In the genomic region with DNA sequence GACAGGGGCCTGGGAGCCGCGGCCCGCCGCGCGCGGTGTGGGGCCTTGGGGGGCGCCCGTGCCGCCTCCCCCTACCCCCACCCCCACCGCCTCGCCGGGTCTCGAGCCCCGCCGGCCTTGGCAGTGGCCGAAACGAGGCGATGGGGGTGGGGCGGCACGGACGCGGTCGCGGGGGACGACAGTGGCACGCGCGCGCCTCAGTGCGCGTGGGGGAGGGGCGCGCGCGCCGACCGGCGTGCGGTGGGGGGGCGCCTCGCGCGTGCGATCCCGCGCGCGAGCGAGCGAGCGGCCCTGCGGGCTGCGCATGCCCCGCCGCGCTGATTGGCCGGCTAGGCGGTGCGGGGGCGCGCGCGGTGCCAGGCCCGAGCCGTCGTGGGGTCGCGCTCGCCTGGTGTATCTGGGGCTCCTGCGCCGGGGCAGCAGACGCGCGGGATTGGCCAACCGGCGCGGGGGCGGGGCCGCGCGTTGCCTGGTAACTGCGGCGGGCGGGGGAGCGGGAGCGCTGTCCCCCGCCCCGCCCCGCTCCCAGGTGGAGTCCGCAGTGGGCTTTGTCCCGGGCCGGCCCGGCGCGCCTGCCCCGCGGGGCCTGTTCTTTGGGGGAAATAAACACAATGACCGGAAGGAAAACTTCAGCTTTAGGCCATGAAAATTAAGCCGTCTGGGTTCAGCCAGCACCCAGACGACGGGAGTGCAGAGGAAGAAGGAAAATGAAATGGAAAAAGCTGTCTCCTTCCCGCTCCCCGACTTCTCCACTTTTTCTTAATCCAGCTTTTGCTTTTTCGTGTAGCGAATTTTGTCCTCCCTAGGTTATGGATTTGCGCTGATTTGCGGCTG, we compare ENCODE assay signal across 8 cellular contexts. TPM values are rescaled to one million over a fixed set of nuclear protein-coding genes. Genes with fewer than 3 reads are reported as not detected.
DNase-seq lines count a peak whose midpoint lies in the region; ATAC-seq and TF ChIP-seq lines count a peak whose summit lies in the region.

No MANE protein-coding gene starts in this region.

- ATAC-seq in GM23338 (peak; percentile 32), RWPE2 (ENCODE audit: low read depth) (peak; percentile 73)
- peak; percentile 88 to 89 for ATAC-seq in natural killer cell treated with Interleukin-12 subunit alpha and Interleukin-12 subunit beta and Interleukin-15 and Interleukin-18, amount 100 ng/mL, for 72 hours

- H3K4me1 Mint-ChIP-seq in GM23338 = peaks cover 60% of the 10 kb centered on the region
- peaks cover 35 to 38% of the 10 kb centered on the region in 2 donors for H3K4me1 Mint-ChIP-seq in natural killer cell treated with Interleukin-12 subunit alpha and Interleukin-12 subunit beta and Interleukin-15 and Interleukin-18, amount 100 ng/mL, for 72 hours (ENCODE audit: low read depth in 2 of 2)

- DNase-seq in GM23338 (ENCODE audit: low spot score) = peak; percentile 97
- DNase-seq in LNCaP clone FGC (ENCODE audit: low read depth) = peak; percentile 70
- DNase-seq in RWPE2 (ENCODE audit: low spot score) = peak; percentile 95
- peak; percentile 82 for DNase-seq in activated effector memory CD4-positive, alpha-beta T cell treated with Interleukin-2 at 50 U/mL for 16 hours
- peak; percentile 83 for DNase-seq in fibroblast of peridontal ligament (ENCODE audit: extremely low read depth)
- DNase-seq in natural killer cell treated with Interleukin-12 subunit alpha and Interleukin-12 subunit beta and Interleukin-15 and Interleukin-18, amount 100 ng/mL, for 72 hours (ENCODE audit: low spot score) = peak; percentile 96
- peak; percentile 68 to 84 (median 77) for DNase-seq in stimulated activated naive CD4-positive, alpha-beta T cell (lab: John Stamatoyannopoulos, UW)

- TF ChIP-seq CTCF in DOHH2 (IDR thresholded peaks at IDR 0.05; ENCODE audit: low read depth, low read length, poor library complexity, severe bottlenecking) = no peak
- no peak for TF ChIP-seq CTCF in GM23338 (conservative IDR thresholded peaks at IDR 0.05; ENCODE audit: low read depth in 2 of 2)
- TF ChIP-seq CTCF in LNCaP clone FGC (IDR thresholded peaks at IDR 0.05; ENCODE audit: control insufficient read depth, extremely low read depth, insufficient read depth) = no peak
- no peak for TF ChIP-seq CTCF in RWPE2 (IDR thresholded peaks at IDR 0.05; ENCODE audit: poor library complexity, severe bottlenecking)

- peaks cover 41% of the 10 kb centered on the region for H3F3A ChIP-seq in DOHH2 (ENCODE audit: control insufficient read depth, insufficient read depth)
- peaks cover 28% of the 10 kb centered on the region for H3F3A ChIP-seq in GM23338 (replicated peaks; ENCODE audit: low read depth)

- H3K27ac Mint-ChIP-seq in GM23338 = peak overlapping the region; percentile 98
- peak overlapping the region; percentile 83 to 95 for H3K27ac Mint-ChIP-seq in natural killer cell treated with Interleukin-12 subunit alpha and Interleukin-12 subunit beta and Interleukin-15 and Interleukin-18, amount 100 ng/mL, for 72 hours

- peak overlapping the region; percentile 91 for H3K4me3 Mint-ChIP-seq in GM23338
- H3K4me3 Mint-ChIP-seq in natural killer cell treated with Interleukin-12 subunit alpha and Interleukin-12 subunit beta and Interleukin-15 and Interleukin-18, amount 100 ng/mL, for 72 hours = peak overlapping the region; percentile 91

- H3K36me3 Mint-ChIP-seq in GM23338 (ENCODE audit: low read depth) = peaks cover 30% of the 10 kb centered on the region
- H3K36me3 Mint-ChIP-seq in natural killer cell treated with Interleukin-12 subunit alpha and Interleukin-12 subunit beta and Interleukin-15 and Interleukin-18, amount 100 ng/mL, for 72 hours = no peaks in the 10 kb centered on the region

- peaks cover 30% of the 10 kb centered on the region for H3K27me3 Mint-ChIP-seq in GM23338 (ENCODE audit: insufficient read depth, low read depth, poor library complexity)
- no peaks in the 10 kb centered on the region for H3K27me3 Mint-ChIP-seq in natural killer cell treated with Interleukin-12 subunit alpha and Interleukin-12 subunit beta and Interleukin-15 and Interleukin-18, amount 100 ng/mL, for 72 hours

- H4K20me1 ChIP-seq in DOHH2 (ENCODE audit: control insufficient read depth, insufficient read depth, low read depth, low read length) = peaks cover 10% of the 10 kb centered on the region
- H4K20me1 ChIP-seq in GM23338 (replicated peaks; ENCODE audit: insufficient read depth) = no peaks in the 10 kb centered on the region

- H3K27me3 ChIP-seq in DOHH2 (ENCODE audit: control insufficient read depth, low read length) (no peaks in the 10 kb centered on the region), GM23338 (ENCODE audit: insufficient read depth) (no peaks in the 10 kb centered on the region), RWPE2 (ENCODE audit: insufficient read depth, poor library complexity, severe bottlenecking) (no peaks in the 10 kb centered on the region)

- H2AFZ ChIP-seq in GM23338 = no peak overlapping the region

- H3K9me3 Mint-ChIP-seq in GM23338 = peaks cover 10% of the 10 kb centered on the region
- H3K9me3 Mint-ChIP-seq in natural killer cell treated with Interleukin-12 subunit alpha and Interleukin-12 subunit beta and Interleukin-15 and Interleukin-18, amount 100 ng/mL, for 72 hours = no peaks in the 10 kb centered on the region

- H3K36me3 ChIP-seq in DOHH2 (ENCODE audit: control insufficient read depth, low read length) (peaks cover 45% of the 10 kb centered on the region), GM23338 (ENCODE audit: insufficient read depth) (no peaks in the 10 kb centered on the region), RWPE2 (ENCODE audit: low read depth) (peaks cover 17% of the 10 kb centered on the region)

- H3K4me1 ChIP-seq in DOHH2 (ENCODE audit: control insufficient read depth, low read length) (peaks cover 65% of the 10 kb centered on the region), GM23338 (ENCODE audit: insufficient read depth) (peaks cover 47% of the 10 kb centered on the region), RWPE2 (ENCODE audit: insufficient read depth, poor library complexity, severe bottlenecking) (peaks cover 33% of the 10 kb centered on the region)

- H3K9me3 ChIP-seq in DOHH2 (ENCODE audit: control insufficient read depth, insufficient read depth, low read length) (no peaks in the 10 kb centered on the region), RWPE2 (ENCODE audit: severe bottlenecking) (no peaks in the 10 kb centered on the region)

- H3K9me2 ChIP-seq in DOHH2 (replicated peaks; ENCODE audit: control insufficient read depth, low read length) (no peaks in the 10 kb centered on the region), GM23338 (ENCODE audit: insufficient read depth) (no peaks in the 10 kb centered on the region)

- H3K4me3 ChIP-seq in DOHH2 (ENCODE audit: low read length) (peak overlapping the region; percentile 89), GM23338 (peak overlapping the region; percentile 75), LNCaP clone FGC (ENCODE audit: low read depth, low read length) (peak overlapping the region; percentile 90), RWPE2 (ENCODE audit: severe bottlenecking) (peak overlapping the region; percentile 85)

- peak overlapping the region; percentile 93 for H3K27ac ChIP-seq in DOHH2 (ENCODE audit: low read depth, low read length)
- H3K27ac ChIP-seq in GM23338 (ENCODE audit: low read depth) = peak overlapping the region; percentile 99
- H3K27ac ChIP-seq in RWPE2 (ENCODE audit: poor library complexity, severe bottlenecking) = peak overlapping the region; percentile 97

- H3K4me2 ChIP-seq in DOHH2 (ENCODE audit: low read length) (peak overlapping the region; percentile 74), GM23338 (peak overlapping the region; percentile 84)

- H3K79me2 ChIP-seq in DOHH2 (ENCODE audit: control insufficient read depth, low read length) = peaks cover 58% of the 10 kb centered on the region
- peaks cover 45% of the 10 kb centered on the region for H3K79me2 ChIP-seq in GM23338 (replicated peaks; ENCODE audit: insufficient read depth)

TF ChIP-seq in GM23338, 12 proteins besides CTCF, POLR2A, EP300 and RAD21:
- no peak for TF ChIP-seq EZH2phosphoT487 (IDR thresholded peaks at IDR 0.05; ENCODE audit: unreplicated experiment)
- TF ChIP-seq JUNB (IDR thresholded peaks at IDR 0.05; ENCODE audit: unreplicated experiment) = no peak
- TF ChIP-seq ZNF331 (CRISPR knock-in tag; IDR thresholded peaks at IDR 0.05; ENCODE audit: low read depth) = no peak
- no peak for TF ChIP-seq EZH2 (IDR thresholded peaks at IDR 0.05; ENCODE audit: low read depth, unreplicated experiment)
- no peak for TF ChIP-seq CREB1 (CRISPR knock-in tag; IDR thresholded peaks at IDR 0.05; ENCODE audit: low read depth)
- no peak for TF ChIP-seq ZNF114 (CRISPR knock-in tag; IDR thresholded peaks at IDR 0.05)
- peak; percentile 43; the same call in 1 of the 2 replicates for TF ChIP-seq POLR2AphosphoS5 (IDR thresholded peaks at IDR 0.05; ENCODE audit: low read depth)
- TF ChIP-seq STAT1 (IDR thresholded peaks at IDR 0.05; ENCODE audit: unreplicated experiment) = no peak

RNA-seq across cellular contexts. Expression of a gene that starts 0.9 kb away (rescaled TPM):
- 219 and 242 TPM in 2 replicates for total RNA-seq in GM23338 (2014; rRNA removed; shearing (Covaris generic))
- polyA plus RNA-seq in GM23338 (2016; fragmentation: Nextera tagmentation; extraction: Ambion mirVana) = 184 and 204 TPM in 2 replicates
- total RNA-seq in natural killer cell treated with Interleukin-12 subunit alpha and Interleukin-12 subunit beta and Interleukin-15 and Interleukin-18, amount 100 ng/mL, for 72 hours = 100 to 1,000 TPM; 103 to 219 TPM

Comparison
In these comparisons a context has a peak if more than half of its experiments do, and no peak if none do; other contexts are left out.
1. Peak in every context shown above with its lines: DNase-seq, ATAC-seq, H3K4me3 ChIP-seq and H3K27ac ChIP-seq.
2. ATAC-seq: peak in every context shown above with its lines; median percentile 88 in natural killer cell treated with Interleukin-12 subunit alpha and Interleukin-12 subunit beta and Interleukin-15 and Interleukin-18, amount 100 ng/mL, for 72 hours; 73 in RWPE2; 32 in GM23338.